1 cellular context compared by ENCODE assay signal in genomic region chr14:71967709-71968108, GRCh38.
TF ChIP-seq lines count a peak whose summit lies in the region.

No MANE protein-coding gene starts in this region.

TF ChIP-seq in GM12878, 131 proteins besides CTCF, POLR2A, EP300 and RAD21 (continues in another document):
- TF ChIP-seq BACH1 (IDR thresholded peaks at IDR 0.05; ENCODE audit: borderline replicate concordance) (no peak), NFYA (IDR thresholded peaks at IDR 0.05; ENCODE audit: borderline replicate concordance, low read depth, low read length) (no peak), TAF1 (IDR thresholded peaks at IDR 0.05; ENCODE audit: borderline replicate concordance, low read depth, low read length) (no peak), MLLT1 (IDR thresholded peaks at IDR 0.05) (no peak), ESRRA (IDR thresholded peaks at IDR 0.05; ENCODE audit: low read length) (no peak), BRCA1 (IDR thresholded peaks at IDR 0.05; ENCODE audit: low read depth, low read length) (no peak), NR2F1 (conservative IDR thresholded peaks at IDR 0.05) (peak; percentile 85), CBFB (IDR thresholded peaks at IDR 0.05; ENCODE audit: low read depth) (no peak), PRDM15 (CRISPR knock-in tag; IDR thresholded peaks at IDR 0.05) (no peak), BHLHE40 (IDR thresholded peaks at IDR 0.05; ENCODE audit: borderline replicate concordance in 1 of 2, low read depth in 2 of 2, low read length in 1 of 2) (peak in 1 of 2 experiments; percentile 31; a peak in 1 of 4 replicates), TBL1XR1 (IDR thresholded peaks at IDR 0.05; ENCODE audit: low read depth, low read length) (no peak), PAX8 (IDR thresholded peaks at IDR 0.05) (no peak), SREBF2 (IDR thresholded peaks at IDR 0.05; ENCODE audit: low read length) (no peak), NRF1 (conservative IDR thresholded peaks at IDR 0.05; ENCODE audit: low read depth, low read length) (no peak), KLF5 (IDR thresholded peaks at IDR 0.05; ENCODE audit: partially characterized antibody) (peak; percentile 53), POLR2AphosphoS2 (IDR thresholded peaks at IDR 0.05; ENCODE audit: low read depth, low read length) (no peak), CEBPB (IDR thresholded peaks at IDR 0.05; ENCODE audit: borderline replicate concordance in 1 of 2, low read depth in 2 of 2, low read length in 2 of 2) (no peak), POU2F2 (IDR thresholded peaks at IDR 0.05; ENCODE audit: borderline replicate concordance, low read depth, low read length) (no peak), FOXK2 (IDR thresholded peaks at IDR 0.05) (no peak), EGR1 (IDR thresholded peaks at IDR 0.05; ENCODE audit: borderline replicate concordance in 1 of 2, low read depth in 2 of 2, low read length in 2 of 2) (no peak), ZNF207 (IDR thresholded peaks at IDR 0.05; ENCODE audit: borderline replicate concordance) (no peak), EED (IDR thresholded peaks at IDR 0.05; ENCODE audit: low read depth) (no peak), ZNF274 (IDR thresholded peaks at IDR 0.05; ENCODE audit: insufficient read depth, insufficient read length) (no peak), CHD2 (IDR thresholded peaks at IDR 0.05; ENCODE audit: borderline replicate concordance, low read depth, low read length) (no peak), ZNF24 (IDR thresholded peaks at IDR 0.05) (no peak), SP1 (IDR thresholded peaks at IDR 0.05; ENCODE audit: low read depth, low read length) (no peak), ZNF217 (IDR thresholded peaks at IDR 0.05) (no peak), ZNF622 (IDR thresholded peaks at IDR 0.05) (no peak), RBBP5 (conservative IDR thresholded peaks at IDR 0.05) (no peak), BCL11A (IDR thresholded peaks at IDR 0.05; ENCODE audit: low read depth, low read length) (0 out of 2 replicates have a peak, but pooled peaks have one; percentile 58), USF1 (IDR thresholded peaks at IDR 0.05; ENCODE audit: borderline replicate concordance, extremely low read length, insufficient read depth, low read depth, low read length) (no peak), NR2C2 (IDR thresholded peaks at IDR 0.05; ENCODE audit: borderline replicate concordance, control insufficient read depth, insufficient read length, low read depth) (no peak), FOXM1 (IDR thresholded peaks at IDR 0.05; ENCODE audit: low read depth, low read length) (peak; percentile 83; the same call in 1 of the 2 replicates), USF2 (IDR thresholded peaks at IDR 0.05; ENCODE audit: borderline replicate concordance, low read depth, low read length) (no peak), FOS (IDR thresholded peaks at IDR 0.05; ENCODE audit: borderline replicate concordance, extremely low read depth, insufficient read length) (no peak), HCFC1 (IDR thresholded peaks at IDR 0.05; ENCODE audit: low read length) (no peak), LARP7 (IDR thresholded peaks at IDR 0.05) (no peak), SIN3A (IDR thresholded peaks at IDR 0.05; ENCODE audit: low read depth, low read length) (no peak), CHD1 (IDR thresholded peaks at IDR 0.05; ENCODE audit: low read depth, low read length) (no peak), TCF7 (IDR thresholded peaks at IDR 0.05; ENCODE audit: borderline replicate concordance) (peak; percentile 62; the same call in 1 of the 2 replicates)
- TF ChIP-seq, protein P1, sequence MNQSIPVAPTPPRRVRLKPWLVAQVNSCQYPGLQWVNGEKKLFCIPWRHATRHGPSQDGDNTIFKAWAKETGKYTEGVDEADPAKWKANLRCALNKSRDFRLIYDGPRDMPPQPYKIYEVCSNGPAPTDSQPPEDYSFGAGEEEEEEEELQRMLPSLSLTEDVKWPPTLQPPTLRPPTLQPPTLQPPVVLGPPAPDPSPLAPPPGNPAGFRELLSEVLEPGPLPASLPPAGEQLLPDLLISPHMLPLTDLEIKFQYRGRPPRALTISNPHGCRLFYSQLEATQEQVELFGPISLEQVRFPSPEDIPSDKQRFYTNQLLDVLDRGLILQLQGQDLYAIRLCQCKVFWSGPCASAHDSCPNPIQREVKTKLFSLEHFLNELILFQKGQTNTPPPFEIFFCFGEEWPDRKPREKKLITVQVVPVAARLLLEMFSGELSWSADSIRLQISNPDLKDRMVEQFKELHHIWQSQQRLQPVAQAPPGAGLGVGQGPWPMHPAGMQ (IDR thresholded peaks at IDR 0.05; ENCODE audit: borderline replicate concordance) = no peak
- TF ChIP-seq, protein P2, sequence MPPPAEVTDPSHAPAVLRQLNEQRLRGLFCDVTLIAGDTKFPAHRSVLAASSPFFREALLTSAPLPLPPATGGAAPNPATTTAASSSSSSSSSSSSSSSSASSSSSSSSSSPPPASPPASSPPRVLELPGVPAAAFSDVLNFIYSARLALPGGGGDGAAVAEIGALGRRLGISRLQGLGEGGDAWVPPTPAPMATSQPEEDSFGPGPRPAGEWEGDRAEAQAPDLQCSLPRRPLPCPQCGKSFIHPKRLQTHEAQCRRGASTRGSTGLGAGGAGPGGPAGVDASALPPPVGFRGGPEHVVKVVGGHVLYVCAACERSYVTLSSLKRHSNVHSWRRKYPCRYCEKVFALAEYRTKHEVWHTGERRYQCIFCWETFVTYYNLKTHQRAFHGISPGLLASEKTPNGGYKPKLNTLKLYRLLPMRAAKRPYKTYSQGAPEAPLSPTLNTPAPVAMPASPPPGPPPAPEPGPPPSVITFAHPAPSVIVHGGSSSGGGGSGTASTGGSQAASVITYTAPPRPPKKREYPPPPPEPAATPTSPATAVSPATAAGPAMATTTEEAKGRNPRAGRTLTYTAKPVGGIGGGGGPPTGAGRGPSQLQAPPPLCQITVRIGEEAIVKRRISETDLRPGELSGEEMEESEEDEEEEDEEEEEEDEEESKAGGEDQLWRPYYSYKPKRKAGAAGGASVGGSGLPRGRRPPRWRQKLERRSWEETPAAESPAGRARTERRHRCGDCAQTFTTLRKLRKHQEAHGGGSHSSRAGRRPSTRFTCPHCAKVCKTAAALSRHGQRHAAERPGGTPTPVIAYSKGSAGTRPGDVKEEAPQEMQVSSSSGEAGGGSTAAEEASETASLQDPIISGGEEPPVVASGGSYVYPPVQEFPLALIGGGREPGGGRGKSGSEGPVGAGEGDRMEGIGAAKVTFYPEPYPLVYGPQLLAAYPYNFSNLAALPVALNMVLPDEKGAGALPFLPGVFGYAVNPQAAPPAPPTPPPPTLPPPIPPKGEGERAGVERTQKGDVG (CRISPR knock-in tag; IDR thresholded peaks at IDR 0.05) = no peak
- TF ChIP-seq, protein P3, sequence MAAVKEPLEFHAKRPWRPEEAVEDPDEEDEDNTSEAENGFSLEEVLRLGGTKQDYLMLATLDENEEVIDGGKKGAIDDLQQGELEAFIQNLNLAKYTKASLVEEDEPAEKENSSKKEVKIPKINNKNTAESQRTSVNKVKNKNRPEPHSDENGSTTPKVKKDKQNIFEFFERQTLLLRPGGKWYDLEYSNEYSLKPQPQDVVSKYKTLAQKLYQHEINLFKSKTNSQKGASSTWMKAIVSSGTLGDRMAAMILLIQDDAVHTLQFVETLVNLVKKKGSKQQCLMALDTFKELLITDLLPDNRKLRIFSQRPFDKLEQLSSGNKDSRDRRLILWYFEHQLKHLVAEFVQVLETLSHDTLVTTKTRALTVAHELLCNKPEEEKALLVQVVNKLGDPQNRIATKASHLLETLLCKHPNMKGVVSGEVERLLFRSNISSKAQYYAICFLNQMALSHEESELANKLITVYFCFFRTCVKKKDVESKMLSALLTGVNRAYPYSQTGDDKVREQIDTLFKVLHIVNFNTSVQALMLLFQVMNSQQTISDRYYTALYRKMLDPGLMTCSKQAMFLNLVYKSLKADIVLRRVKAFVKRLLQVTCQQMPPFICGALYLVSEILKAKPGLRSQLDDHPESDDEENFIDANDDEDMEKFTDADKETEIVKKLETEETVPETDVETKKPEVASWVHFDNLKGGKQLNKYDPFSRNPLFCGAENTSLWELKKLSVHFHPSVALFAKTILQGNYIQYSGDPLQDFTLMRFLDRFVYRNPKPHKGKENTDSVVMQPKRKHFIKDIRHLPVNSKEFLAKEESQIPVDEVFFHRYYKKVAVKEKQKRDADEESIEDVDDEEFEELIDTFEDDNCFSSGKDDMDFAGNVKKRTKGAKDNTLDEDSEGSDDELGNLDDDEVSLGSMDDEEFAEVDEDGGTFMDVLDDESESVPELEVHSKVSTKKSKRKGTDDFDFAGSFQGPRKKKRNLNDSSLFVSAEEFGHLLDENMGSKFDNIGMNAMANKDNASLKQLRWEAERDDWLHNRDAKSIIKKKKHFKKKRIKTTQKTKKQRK (IDR thresholded peaks at IDR 0.05; ENCODE audit: low read depth, low read length) = no peak
- TF ChIP-seq, protein P4, sequence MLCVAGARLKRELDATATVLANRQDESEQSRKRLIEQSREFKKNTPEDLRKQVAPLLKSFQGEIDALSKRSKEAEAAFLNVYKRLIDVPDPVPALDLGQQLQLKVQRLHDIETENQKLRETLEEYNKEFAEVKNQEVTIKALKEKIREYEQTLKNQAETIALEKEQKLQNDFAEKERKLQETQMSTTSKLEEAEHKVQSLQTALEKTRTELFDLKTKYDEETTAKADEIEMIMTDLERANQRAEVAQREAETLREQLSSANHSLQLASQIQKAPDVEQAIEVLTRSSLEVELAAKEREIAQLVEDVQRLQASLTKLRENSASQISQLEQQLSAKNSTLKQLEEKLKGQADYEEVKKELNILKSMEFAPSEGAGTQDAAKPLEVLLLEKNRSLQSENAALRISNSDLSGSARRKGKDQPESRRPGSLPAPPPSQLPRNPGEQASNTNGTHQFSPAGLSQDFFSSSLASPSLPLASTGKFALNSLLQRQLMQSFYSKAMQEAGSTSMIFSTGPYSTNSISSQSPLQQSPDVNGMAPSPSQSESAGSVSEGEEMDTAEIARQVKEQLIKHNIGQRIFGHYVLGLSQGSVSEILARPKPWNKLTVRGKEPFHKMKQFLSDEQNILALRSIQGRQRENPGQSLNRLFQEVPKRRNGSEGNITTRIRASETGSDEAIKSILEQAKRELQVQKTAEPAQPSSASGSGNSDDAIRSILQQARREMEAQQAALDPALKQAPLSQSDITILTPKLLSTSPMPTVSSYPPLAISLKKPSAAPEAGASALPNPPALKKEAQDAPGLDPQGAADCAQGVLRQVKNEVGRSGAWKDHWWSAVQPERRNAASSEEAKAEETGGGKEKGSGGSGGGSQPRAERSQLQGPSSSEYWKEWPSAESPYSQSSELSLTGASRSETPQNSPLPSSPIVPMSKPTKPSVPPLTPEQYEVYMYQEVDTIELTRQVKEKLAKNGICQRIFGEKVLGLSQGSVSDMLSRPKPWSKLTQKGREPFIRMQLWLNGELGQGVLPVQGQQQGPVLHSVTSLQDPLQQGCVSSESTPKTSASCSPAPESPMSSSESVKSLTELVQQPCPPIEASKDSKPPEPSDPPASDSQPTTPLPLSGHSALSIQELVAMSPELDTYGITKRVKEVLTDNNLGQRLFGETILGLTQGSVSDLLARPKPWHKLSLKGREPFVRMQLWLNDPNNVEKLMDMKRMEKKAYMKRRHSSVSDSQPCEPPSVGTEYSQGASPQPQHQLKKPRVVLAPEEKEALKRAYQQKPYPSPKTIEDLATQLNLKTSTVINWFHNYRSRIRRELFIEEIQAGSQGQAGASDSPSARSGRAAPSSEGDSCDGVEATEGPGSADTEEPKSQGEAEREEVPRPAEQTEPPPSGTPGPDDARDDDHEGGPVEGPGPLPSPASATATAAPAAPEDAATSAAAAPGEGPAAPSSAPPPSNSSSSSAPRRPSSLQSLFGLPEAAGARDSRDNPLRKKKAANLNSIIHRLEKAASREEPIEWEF (IDR thresholded peaks at IDR 0.05; ENCODE audit: insufficient replicate concordance, low read depth, low read length) = no peak
